ENCODE assay signal across 8 cellular contexts in genomic region chr15:90190606-90191343, GRCh38. TPM values are rescaled to one million over a fixed set of nuclear protein-coding genes. Genes with fewer than 3 reads are reported as not detected.
DNase-seq lines count a peak whose midpoint lies in the region; ATAC-seq and TF ChIP-seq lines count a peak whose summit lies in the region.

No MANE protein-coding gene starts in this region.

- peak; percentile 55 for ATAC-seq in GM18502 (IDR thresholded peaks at IDR 0.05; ENCODE audit: poor library complexity, unreplicated experiment)
- peak; percentile 61 for ATAC-seq in HG02588 (IDR thresholded peaks at IDR 0.05; ENCODE audit: unreplicated experiment)
- peak; percentile 62 to 67 for ATAC-seq in naive B cell (ENCODE audit: low read depth in 2 of 2)

- DNase-seq in naive B cell (peak; percentile 88), NCI-H1092 treated with DMSO at 0.1 percent for 48 hours (lab: John Stamatoyannopoulos, UW) (no peak), cerebellum (ENCODE audit: low spot score) (no peak), DMS 273 treated with DMSO at 0.1 percent for 48 hours (lab: John Stamatoyannopoulos, UW) (no peak)
- DNase-seq in activated CD4-positive, CD25-positive, alpha-beta regulatory T cell treated with anti-CD3 and anti-CD28 coated beads, Interleukin-2, amount 50 U/mL, for 72 hours, result no peak

- H3K9me3 Mint-ChIP-seq in naive B cell, result no peaks in the 10 kb centered on the region

- H3K27me3 Mint-ChIP-seq in naive B cell, result no peaks in the 10 kb centered on the region

- H3K36me3 Mint-ChIP-seq in naive B cell, result peaks cover 9 to 12% of the 10 kb centered on the region in 2 donors

- no peak for TF ChIP-seq CTCF in VCaP (conservative IDR thresholded peaks at IDR 0.05)

- peak overlapping the region; percentile 78 to 96 (median 90) for H3K4me3 Mint-ChIP-seq in naive B cell

- peak overlapping the region; percentile 82 to 100 (median 99) for H3K27ac Mint-ChIP-seq in naive B cell

- peak overlapping the region; percentile 70 for H3K27ac ChIP-seq in VCaP

- H3K4me1 Mint-ChIP-seq in naive B cell, result peaks cover 60 to 94% (median 84%) of the 10 kb centered on the region in 3 donors

RNA-seq across cellular contexts. Expression of gene SEMA4B, which starts 10.4 kb away (rescaled TPM):
- polyA plus RNA-seq in naive B cell (ENCODE audit: low read depth in 6 of 6), result 100 to 1,000 TPM in 4 of 6 donors, 10 to 100 TPM in 2; 96.8 to 172 (median 103) TPM
- total RNA-seq in cerebellum, result 35.7 TPM

RNA-seq across cellular contexts. Expression of gene CIB1, which starts 43.0 kb away (rescaled TPM):
- 100 to 1,000 TPM; 204 to 259 (median 235) TPM for polyA plus RNA-seq in naive B cell (ENCODE audit: low read depth in 6 of 6)
- 3.6 TPM for total RNA-seq in cerebellum

RNA-seq across cellular contexts. Expression of gene GDPGP1, which starts 43.2 kb away (rescaled TPM):
- 1 to 10 TPM in 4 of 6 donors, under 1 TPM in 2; 0.70 to 2.1 (median 1.3) TPM for polyA plus RNA-seq in naive B cell (ENCODE audit: low read depth in 6 of 6)
- 10.4 TPM for total RNA-seq in cerebellum

RNA-seq across cellular contexts. Expression of gene TTLL13, which starts 58.6 kb away (rescaled TPM):
- polyA plus RNA-seq in naive B cell (ENCODE audit: low read depth in 6 of 6), result 1 to 10 TPM in 1 of 6 donors, under 1 TPM in 3, not detected in 2; 0.11 to 1.4 (median 0.34) TPM
- 0.36 TPM for total RNA-seq in cerebellum
